Comparison of ENCODE assay signal across 8 cellular contexts in the genomic region with DNA sequence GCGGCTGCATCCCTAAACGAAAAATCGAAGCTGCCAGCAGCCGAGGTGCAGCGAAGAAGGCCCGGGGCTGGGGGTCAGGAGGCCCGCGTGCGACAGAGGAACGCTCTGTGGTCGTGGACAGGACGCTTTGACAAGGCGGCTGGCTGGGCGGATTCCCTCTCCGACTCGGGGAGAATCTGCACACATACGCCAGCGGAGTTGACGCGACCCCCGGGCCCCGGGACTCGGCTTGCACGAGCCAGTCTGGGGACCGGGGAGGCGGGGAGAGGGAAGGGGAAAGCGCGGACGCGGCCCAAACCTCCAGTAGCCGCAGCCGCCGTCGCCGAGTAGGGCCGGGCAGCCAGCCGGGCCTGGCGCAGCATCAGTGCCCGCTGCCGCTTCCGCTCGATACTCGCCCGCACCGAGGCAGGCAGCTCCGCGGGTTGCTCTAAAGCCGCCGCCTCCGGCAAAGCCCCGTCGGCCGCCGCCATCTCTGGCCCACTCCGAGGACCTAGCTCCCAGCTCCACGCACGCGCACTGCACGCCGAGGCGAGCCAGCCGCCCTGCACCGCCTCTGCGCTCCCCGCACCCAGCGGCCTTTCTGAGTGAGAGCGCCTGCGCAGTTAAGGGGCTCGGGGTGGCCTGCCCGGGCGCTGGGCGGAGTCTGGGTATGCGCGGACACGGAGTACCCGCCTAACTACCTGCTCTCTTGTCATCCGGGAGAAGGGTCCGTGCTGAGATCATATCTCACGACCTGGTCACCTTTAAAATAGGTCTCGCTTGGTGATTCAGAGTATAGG. TPM values are rescaled to one million over a fixed set of nuclear protein-coding genes. Genes with fewer than 3 reads are reported as not detected.
DNase-seq lines count a peak whose midpoint lies in the region; ATAC-seq, FAIRE-seq and TF ChIP-seq lines count a peak whose summit lies in the region.

TSS of gene XPA (minus strand) at position 518 of the 779 bp plus-strand sequence. CDS start at position 470, 48 bp downstream.

- H3K36me3 ChIP-seq in adipocyte (ENCODE audit: control insufficient read depth, insufficient read depth, low read length, severe bottlenecking) (peaks cover 5% of the 10 kb centered on the region), heart left ventricle (peaks cover 0 to 18% (median 12%) of the 10 kb centered on the region in 9 donors), transverse colon (peaks cover 0 to 2% (median 0%) of the 10 kb centered on the region in 4 donors)

- DNase-seq in GM12891 (ENCODE audit: insufficient read length, low spot score) (peak; percentile 96), NCI-H1417 treated with DMSO at 0.1 percent for 48 hours (lab: John Stamatoyannopoulos, UW) (peak; percentile 76), T follicular helper cell (ENCODE audit: low read depth) (peak; percentile 94), adipocyte (ENCODE audit: low read depth) (peak; percentile 99), heart left ventricle (peak; percentile 97 to 99 (median 98)), pons (ENCODE audit: low spot score) (peak; percentile 94), transverse colon (peak; percentile 98)

- in situ Hi-C loops in transverse colon (cut with MboI; ENCODE audit: low pct_ligation_motif_present in 1 of 4, low pct_unique_long_range_greater_than_20kb in 1 of 4, low sequenced_read_pairs in 3 of 4): no loop called here

- peak in 2 of 12 donors; percentile 3 to 6 for TF ChIP-seq CTCF in heart left ventricle (IDR thresholded peaks at IDR 0.05)
- no peak for TF ChIP-seq CTCF in transverse colon (IDR thresholded peaks at IDR 0.05)

- H3K27me3 ChIP-seq in adipocyte (replicated peaks; ENCODE audit: control insufficient read depth, insufficient read depth, low read length): no peaks in the 10 kb centered on the region
- H3K27me3 ChIP-seq in heart left ventricle: no peaks in the 10 kb centered on the region
- H3K27me3 ChIP-seq in transverse colon: no peaks in the 10 kb centered on the region

- 0% methylated on average over 31 to 80 of the region's 80 CpGs for WGBS in heart left ventricle, 4 donors
- WGBS in transverse colon (ENCODE audit: low coverage in 1 of 2), 2 donors: 0% methylated on average over 47 of the region's 80 CpGs; no CpG with 5 or more reads in 1 of the 2 donors

- TF ChIP-seq POLR2A in GM12891 (IDR thresholded peaks at IDR 0.05; ENCODE audit: low read depth, low read length): peak; percentile 84
- TF ChIP-seq POLR2A in heart left ventricle (IDR thresholded peaks at IDR 0.05): peak in 1 of 2 donors; percentile 95
- TF ChIP-seq POLR2A in transverse colon (IDR thresholded peaks at IDR 0.05): peak; percentile 94

- H3K4me1 ChIP-seq in adipocyte (ENCODE audit: control insufficient read depth, insufficient read depth, low read length): peaks cover 32% of the 10 kb centered on the region
- peaks cover 10 to 37% (median 26%) of the 10 kb centered on the region in 12 donors for H3K4me1 ChIP-seq in heart left ventricle
- H3K4me1 ChIP-seq in transverse colon: peaks cover 0 to 33% (median 12%) of the 10 kb centered on the region in 4 donors

- peak; percentile 93 for FAIRE-seq in GM12891 (lab: Jason Lieb, UNC)

- H3K9ac ChIP-seq in adipocyte (ENCODE audit: low read length): peak within 1 kb of the TSS; percentile 93

- peak; percentile 91 for ATAC-seq in HG02763 (IDR thresholded peaks at IDR 0.05; ENCODE audit: unreplicated experiment)
- peak; percentile 99 to 100 (median 99) for ATAC-seq in heart left ventricle

- intact Hi-C loops in heart left ventricle (cut with DNase I) (no loop called here), transverse colon (cut with DNase I; ENCODE audit: low total_unique reads) (no loop called here)

- H3K27ac ChIP-seq in heart left ventricle (peak within 1 kb of the TSS; percentile 83 to 97 (median 94)), transverse colon (peak within 1 kb of the TSS; percentile 91 to 97 (median 96))

- TF ChIP-seq EP300 in transverse colon (IDR thresholded peaks at IDR 0.05; ENCODE audit: low read depth): no peak

- H3K9me3 ChIP-seq in adipocyte (ENCODE audit: control insufficient read depth, low read length) (no peaks in the 10 kb centered on the region), heart left ventricle (no peaks in the 10 kb centered on the region), transverse colon (no peaks in the 10 kb centered on the region)

- H3K4me3 ChIP-seq in adipocyte (ENCODE audit: low read length) (peak within 1 kb of the TSS; percentile 97), heart left ventricle (peak within 1 kb of the TSS; percentile 54 to 96 (median 80)), transverse colon (peak within 1 kb of the TSS; percentile 64 to 90 (median 84))

TF ChIP-seq in GM12891, 5 proteins besides CTCF, POLR2A, EP300 and RAD21:
- TF ChIP-seq POLR2AphosphoS5 (IDR thresholded peaks at IDR 0.05; ENCODE audit: low read depth, low read length): peak; percentile 84
- TF ChIP-seq PAX5 (IDR thresholded peaks at IDR 0.05; ENCODE audit: insufficient read depth, low read length, severe bottlenecking): no peak
- TF ChIP-seq TAF1 (IDR thresholded peaks at IDR 0.05; ENCODE audit: low read depth, low read length): peak; percentile 46; the same call in 1 of the 2 replicates
- no peak for TF ChIP-seq SPI1 (IDR thresholded peaks at IDR 0.05; ENCODE audit: low read depth, low read length)
- TF ChIP-seq POU2F2 (IDR thresholded peaks at IDR 0.05; ENCODE audit: low read depth, low read length): peak; percentile 51; the same call in 1 of the 2 replicates

RNA-seq across cellular contexts. Expression of gene XPA, which starts in this region (rescaled TPM):
- 11.5 TPM for polyA plus RNA-seq in GM12891 (2012; ENCODE audit: low read depth, missing spikeins)
- total RNA-seq in heart left ventricle (10 to 100 TPM in 2 of 9 donors, 1 to 10 TPM in 7; 4.0 to 12.1 (median 9.4) TPM), transverse colon (10 to 100 TPM in 2 of 4 donors, 1 to 10 TPM in 2; 6.4 to 44.4 (median 12.5) TPM)
- polyA plus RNA-seq in heart left ventricle: 1 to 10 TPM; 5.6 to 8.3 TPM

Comparison
In these comparisons a context has a peak if more than half of its experiments do, and no peak if none do; other contexts are left out.
1. Peak in every context shown above with its lines: DNase-seq, ATAC-seq, H3K4me3 ChIP-seq and H3K27ac ChIP-seq.